Comparison of ENCODE assay signal across 23 cellular contexts in genomic region chr1:236147521-236148470, GRCh38. TPM values are rescaled to one million over a fixed set of nuclear protein-coding genes. Genes with fewer than 3 reads are reported as not detected.
DNase-seq lines count a peak whose midpoint lies in the region; ATAC-seq and TF ChIP-seq lines count a peak whose summit lies in the region.
"Had no signal": no experiment of that assay in that cellular context is flagged by ENCODE, and none has a peak within 500 bp of the region (broad histone marks: within the 10 kb centered on the region; RNA-seq: fewer than 3 reads in every experiment).

No MANE protein-coding gene starts in this region.

- H3K9me3 ChIP-seq in SK-N-MC (ENCODE audit: low read depth, low read length) (no peaks in the 10 kb centered on the region), spleen (no peaks in the 10 kb centered on the region), esophagus squamous epithelium (no peaks in the 10 kb centered on the region)
- H3K9me3 ChIP-seq: right lobe of liver, upper lobe of left lung had no signal

- H3K4me1 ChIP-seq in GM23338 (ENCODE audit: insufficient read depth), result peaks cover 13% of the 10 kb centered on the region
- peaks cover 8 to 82% (median 35%) of the 10 kb centered on the region in 6 donors for H3K4me1 ChIP-seq in spleen
- peaks cover 17 to 55% (median 17%) of the 10 kb centered on the region in 3 donors for H3K4me1 ChIP-seq in esophagus squamous epithelium

- 78 to 90% (median 86%) methylated on average over 14 to 17 of the region's 17 CpGs for WGBS in spleen, 5 donors
- 59 to 66% methylated on average over 5 to 9 of the region's 17 CpGs for WGBS in esophagus squamous epithelium, 2 donors

- H3K4me3 Mint-ChIP-seq in GM23338, result no peak overlapping the region
- H3K4me3 Mint-ChIP-seq in glutamatergic neuron (ENCODE audit: unreplicated experiment), result peak overlapping the region; percentile 15
- H3K4me3 Mint-ChIP-seq: CD8-positive, alpha-beta T cell; natural killer cell; T-helper 2 cell treated with Interferon-gamma antibody and Interleukin-4, amounts not matched to agents 5 μg/mL and 100 μg/mL, for 36 hours; WTC11 had no signal

- ATAC-seq in GM23338, result no peak
- ATAC-seq: CD8-positive, alpha-beta T cell; natural killer cell; WTC11 had no signal

- TF ChIP-seq POLR2A in spleen (IDR thresholded peaks at IDR 0.05), result no peak
- TF ChIP-seq POLR2A in esophagus squamous epithelium (IDR thresholded peaks at IDR 0.05), result no peak

- peaks cover 18% of the 10 kb centered on the region for H3K27me3 ChIP-seq in GM23338 (ENCODE audit: insufficient read depth)
- H3K27me3 ChIP-seq in spleen (replicated peaks in 1 of 7), result peaks cover 0 to 5% (median 0%) of the 10 kb centered on the region in 7 donors
- no peaks in the 10 kb centered on the region for H3K27me3 ChIP-seq in esophagus squamous epithelium
- H3K27me3 ChIP-seq: right lobe of liver, upper lobe of left lung had no signal

- H3F3A ChIP-seq in GM23338 (replicated peaks; ENCODE audit: low read depth), result 0 out of 2 replicates have a peak, but pooled peaks cover under 1% of the 10 kb centered on the region

- H3K36me3 ChIP-seq in GM23338 (ENCODE audit: insufficient read depth), result no peaks in the 10 kb centered on the region
- H3K36me3 ChIP-seq in SK-N-MC (ENCODE audit: insufficient read depth, low read length), result peaks cover 50% of the 10 kb centered on the region
- H3K36me3 ChIP-seq in spleen, result no peaks in the 10 kb centered on the region
- no peaks in the 10 kb centered on the region for H3K36me3 ChIP-seq in esophagus squamous epithelium
- H3K36me3 ChIP-seq: right lobe of liver, upper lobe of left lung had no signal

- H4K20me1 ChIP-seq in GM23338 (replicated peaks; ENCODE audit: insufficient read depth), result peaks cover 12% of the 10 kb centered on the region

- no peak overlapping the region for H3K9ac ChIP-seq in SK-N-MC (ENCODE audit: insufficient read length)
- H3K9ac ChIP-seq: GM23248, parathyroid adenoma had no signal

- H2AFZ ChIP-seq in GM23338, result no peak overlapping the region
- H2AFZ ChIP-seq: GM23248, parathyroid adenoma had no signal

- 0 out of 2 replicates have a peak overlapping the region, but pooled peaks have one; percentile 28 for H3K27ac Mint-ChIP-seq in GM23338
- no peak overlapping the region for H3K27ac Mint-ChIP-seq in glutamatergic neuron (ENCODE audit: unreplicated experiment)
- H3K27ac Mint-ChIP-seq: CD8-positive, alpha-beta T cell; natural killer cell; T-helper 2 cell treated with Interferon-gamma antibody and Interleukin-4, amounts not matched to agents 5 μg/mL and 100 μg/mL, for 36 hours; WTC11 had no signal

- peaks cover 41% of the 10 kb centered on the region for H3K79me2 ChIP-seq in GM23338 (replicated peaks; ENCODE audit: insufficient read depth)
- H3K79me2 ChIP-seq: parathyroid adenoma had no signal

- H3K4me1 Mint-ChIP-seq in GM23338 (peaks cover 34% of the 10 kb centered on the region), glutamatergic neuron (ENCODE audit: low read depth, unreplicated experiment) (peaks cover 47% of the 10 kb centered on the region)

- peaks cover 15% of the 10 kb centered on the region for H3K27me3 Mint-ChIP-seq in GM23338 (ENCODE audit: insufficient read depth, low read depth, poor library complexity)
- H3K27me3 Mint-ChIP-seq in glutamatergic neuron (ENCODE audit: unreplicated experiment), result peaks cover 13% of the 10 kb centered on the region

- TF ChIP-seq CTCF in GM23338 (conservative IDR thresholded peaks at IDR 0.05; ENCODE audit: low read depth in 2 of 2), result no peak
- TF ChIP-seq CTCF in glutamatergic neuron (IDR thresholded peaks at IDR 0.05; ENCODE audit: partially characterized antibody, unreplicated experiment), result no peak
- no peak for TF ChIP-seq CTCF in spleen (IDR thresholded peaks at IDR 0.05 in 8 of 11, conservative IDR thresholded peaks at IDR 0.05 in 3 of 11)
- no peak for TF ChIP-seq CTCF in esophagus squamous epithelium (IDR thresholded peaks at IDR 0.05)

- intact Hi-C loops in spleen (cut with DNase I; ENCODE audit: low total_unique reads) (loop anchor here (10.0 kb wide), 1 partner anchor 137 kb away; the partner anchor contains the start of gene ERO1B), esophagus squamous epithelium (cut with DNase I) (no loop called here)

- H3K4me2 ChIP-seq in GM23338, result no peak overlapping the region

- H3K36me3 Mint-ChIP-seq in GM23338 (ENCODE audit: low read depth) (peaks cover 8% of the 10 kb centered on the region; the same call in 2 of the 3 replicates), glutamatergic neuron (ENCODE audit: unreplicated experiment) (no peaks in the 10 kb centered on the region)
- H3K36me3 Mint-ChIP-seq: natural killer cell, WTC11 had no signal

- DNase-seq in GM23338 (ENCODE audit: low spot score) (no peak), SK-N-MC (ENCODE audit: low read depth, low spot score) (no peak), glutamatergic neuron (no peak), spleen (no peak), esophagus squamous epithelium (lab: John Stamatoyannopoulos, UW) (no peak), COLO668 (lab: John Stamatoyannopoulos, UW; ENCODE audit: unreplicated experiment) (no peak)
- DNase-seq in activated CD8-positive, alpha-beta memory T cell treated with anti-CD3 and anti-CD28 coated beads, Interleukin-2, amount 50 U/mL, for 48 hours, result no peak
- DNase-seq: activated naive CD4-positive, alpha-beta T cell treated with anti-CD3 and anti-CD28 coated beads, Interleukin-2, amount 50 U/mL, for 16 hours; CD8-positive, alpha-beta T cell; GM23248; Karpas-422; natural killer cell; NCI-H1092 treated with DMSO at 0.1 percent for 48 hours; NCI-H187 treated with DMSO at 0.1 percent for 48 hours; NCI-H69; right lobe of liver; RPMI8226; stimulated activated CD8-positive, alpha-beta memory T cell treated with anti-CD3 and anti-CD28 coated beads, Interleukin-4, amount 100 ng/mL, for 48 hours; upper lobe of left lung had no signal

- no peak overlapping the region for H3K27ac ChIP-seq in GM23338 (ENCODE audit: low read depth)
- H3K27ac ChIP-seq in SK-N-MC, result 0 out of 2 replicates have a peak overlapping the region, but pooled peaks have one; percentile 19
- peak overlapping the region in 15 of 21 experiments; percentile 4 to 74 (median 47) for H3K27ac ChIP-seq in skin epidermis
- peak overlapping the region in 3 of 8 donors; percentile 31 to 51 (median 37) for H3K27ac ChIP-seq in spleen
- H3K27ac ChIP-seq in esophagus squamous epithelium, result no peak overlapping the region
- H3K27ac ChIP-seq: GM23248, parathyroid adenoma, right lobe of liver had no signal

- H3K4me3 ChIP-seq in GM23338 (no peak overlapping the region), SK-N-MC (no peak overlapping the region), skin epidermis (no peak overlapping the region), spleen (no peak overlapping the region), esophagus squamous epithelium (no peak overlapping the region)
- H3K4me3 ChIP-seq: GM23248, right lobe of liver, upper lobe of left lung had no signal

- H3K9me2 ChIP-seq in GM23338 (ENCODE audit: insufficient read depth), result no peaks in the 10 kb centered on the region

- H3K9me3 Mint-ChIP-seq in GM23338 (0 out of 3 replicates have a peak, but pooled peaks cover under 1% of the 10 kb centered on the region), glutamatergic neuron (ENCODE audit: unreplicated experiment) (peaks cover 4% of the 10 kb centered on the region)
- H3K9me3 Mint-ChIP-seq: CD8-positive, alpha-beta T cell; natural killer cell; T-helper 2 cell treated with Interferon-gamma antibody and Interleukin-4, amounts not matched to agents 5 μg/mL and 100 μg/mL, for 36 hours; WTC11 had no signal

TF ChIP-seq in GM23338, 12 proteins besides CTCF, POLR2A, EP300 and RAD21 (continues in another document):
- TF ChIP-seq EZH2phosphoT487 (IDR thresholded peaks at IDR 0.05; ENCODE audit: unreplicated experiment), result no peak

RNA-seq across cellular contexts. Expression of gene GPR137B, which starts 5.5 kb away (rescaled TPM):
- 11.1 and 14.3 TPM in 2 replicates for total RNA-seq in GM23338 (2014; rRNA removed; shearing (Covaris generic))
- polyA plus RNA-seq in GM23338 (2016; fragmentation: Nextera tagmentation; extraction: Ambion mirVana) (4.5 and 4.9 TPM in 2 replicates), spleen (1 to 10 TPM; 5.2 to 9.3 (median 7.2) TPM)
- total RNA-seq in glutamatergic neuron (ENCODE audit: unreplicated experiment) (22.5 TPM), spleen (10 to 100 TPM; 27.9 to 54.8 (median 41.0) TPM), esophagus squamous epithelium (10 to 100 TPM in 2 of 4 donors, 1 to 10 TPM in 2; 3.6 to 16.0 (median 7.4) TPM)

Comparison
In these comparisons a context has a peak if more than half of its experiments do, and no peak if none do; other contexts are left out.
1. H3K27ac ChIP-seq: peak in SK-N-MC (single experiment) and skin epidermis (15 of 21); none in GM23338 (single experiment) and esophagus squamous epithelium (0 of 4).